8 cellular contexts compared by ENCODE assay signal in genomic region chr21:17612023-17612564, GRCh38. TPM values are rescaled to one million over a fixed set of nuclear protein-coding genes. Genes with fewer than 3 reads are reported as not detected.
DNase-seq lines count a peak whose midpoint lies in the region; ATAC-seq and FAIRE-seq lines count a peak whose summit lies in the region.

No MANE protein-coding gene starts in this region.

- peak overlapping the region; percentile 23 for H3K27ac ChIP-seq in cingulate gyrus (ENCODE audit: low read depth, low read length)

- peak; percentile 1 for ATAC-seq in GM18867 (IDR thresholded peaks at IDR 0.05; ENCODE audit: unreplicated experiment)
- ATAC-seq in HG03159 (IDR thresholded peaks at IDR 0.05; ENCODE audit: unreplicated experiment) = peak; percentile 13
- ATAC-seq in left lobe of liver = peak; percentile 35

- H3K4me1 Mint-ChIP-seq in T-helper 2 cell treated with Interferon-gamma antibody and Interleukin-4, amounts not matched to agents 5 μg/mL and 100 μg/mL, for 36 hours (ENCODE audit: low read depth) = peaks cover 51% of the 10 kb centered on the region

- H3K36me3 Mint-ChIP-seq in T-helper 2 cell treated with Interferon-gamma antibody and Interleukin-4, amounts not matched to agents 5 μg/mL and 100 μg/mL, for 36 hours (ENCODE audit: low read depth) = peaks cover 34% of the 10 kb centered on the region

- peak; percentile 36 for DNase-seq in A172 (ENCODE audit: low spot score)
- peak; percentile 18 for DNase-seq in T-helper 2 cell treated with Interferon-gamma antibody and Interleukin-4, amounts not matched to agents 5 μg/mL and 100 μg/mL, for 36 hours (ENCODE audit: low spot score)
- DNase-seq in left lobe of liver (ENCODE audit: low spot score) = peak; percentile 51
- peak; percentile 15 for DNase-seq in stimulated activated CD4-positive, alpha-beta T cell treated with anti-CD3 and anti-CD28 coated beads, Interleukin-4, amount 100 ng/mL, for 24 hours
- DNase-seq in GM19239 (ENCODE audit: insufficient read length, low spot score) = no peak

- peak overlapping the region; percentile 93 for H3K4me3 Mint-ChIP-seq in T-helper 2 cell treated with Interferon-gamma antibody and Interleukin-4, amounts not matched to agents 5 μg/mL and 100 μg/mL, for 36 hours

- peak overlapping the region; percentile 97 for H3K27ac Mint-ChIP-seq in T-helper 2 cell treated with Interferon-gamma antibody and Interleukin-4, amounts not matched to agents 5 μg/mL and 100 μg/mL, for 36 hours

- no peaks in the 10 kb centered on the region for H3K27me3 Mint-ChIP-seq in T-helper 2 cell treated with Interferon-gamma antibody and Interleukin-4, amounts not matched to agents 5 μg/mL and 100 μg/mL, for 36 hours (ENCODE audit: low read depth)

- no peak for FAIRE-seq in GM19239 (lab: Jason Lieb, UNC)

- no peaks in the 10 kb centered on the region for H3K9me3 Mint-ChIP-seq in T-helper 2 cell treated with Interferon-gamma antibody and Interleukin-4, amounts not matched to agents 5 μg/mL and 100 μg/mL, for 36 hours

RNA-seq across cellular contexts. Expression of gene BTG3, which starts 0.6 kb away (rescaled TPM):
- 41.8 and 58.7 TPM in 2 replicates for total RNA-seq in A172 (2014; rRNA removed; shearing (Covaris generic))
- 1.3 TPM for total RNA-seq in left lobe of liver

Comparison
In these comparisons a context has a peak if more than half of its experiments do, and no peak if none do; other contexts are left out.
1. RNA of gene BTG3, which starts 0.6 kb away (total RNA-seq): 41.8 to 58.7 TPM in A172; 1.3 TPM in left lobe of liver (single experiment); every median in the first group is over 10 times any median in the second.
2. Peak in every context shown above with its lines, with median percentiles within 50 percentile points of each other: ATAC-seq.